17 cellular contexts compared by ENCODE assay signal in the genomic region with DNA sequence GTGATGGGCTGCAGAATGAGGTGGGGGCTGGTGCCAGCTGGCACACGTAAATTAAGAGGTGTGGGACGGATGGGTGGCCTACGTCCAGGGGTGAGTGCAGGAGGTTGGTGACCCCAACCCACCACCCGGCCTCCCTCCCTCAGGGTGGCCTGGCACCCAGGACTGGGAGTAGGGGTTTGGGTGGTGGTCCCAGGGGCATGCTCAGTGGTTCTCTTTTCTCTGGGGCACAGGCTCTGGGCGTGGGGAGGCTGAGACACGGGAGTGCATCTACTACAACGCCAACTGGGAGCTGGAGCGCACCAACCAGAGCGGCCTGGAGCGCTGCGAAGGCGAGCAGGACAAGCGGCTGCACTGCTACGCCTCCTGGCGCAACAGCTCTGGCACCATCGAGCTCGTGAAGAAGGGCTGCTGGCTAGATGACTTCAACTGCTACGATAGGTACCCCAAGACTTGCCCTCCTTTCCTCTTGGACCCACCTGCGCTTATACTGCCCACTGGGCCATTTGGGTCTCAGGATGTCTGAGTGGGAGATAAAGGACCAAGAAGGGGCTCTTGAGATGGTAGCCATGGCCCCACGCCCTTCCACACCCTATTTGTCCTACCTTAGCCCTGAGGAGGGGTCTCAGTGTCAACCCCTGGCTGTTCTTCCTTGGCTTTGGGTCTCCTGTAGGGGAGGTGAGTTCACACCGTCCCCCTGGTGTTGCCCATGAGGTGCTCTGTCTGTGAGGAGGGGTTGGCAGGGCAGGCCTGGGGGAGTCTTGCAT. TPM values are rescaled to one million over a fixed set of nuclear protein-coding genes. Genes with fewer than 3 reads are reported as not detected.
DNase-seq lines count a peak whose midpoint lies in the region; ATAC-seq, FAIRE-seq and TF ChIP-seq lines count a peak whose summit lies in the region.
"Had no signal": no experiment of that assay in that cellular context is flagged by ENCODE, and none has a peak within 500 bp of the region (broad histone marks: within the 10 kb centered on the region; RNA-seq: fewer than 3 reads in every experiment).

No MANE protein-coding gene starts in this region.

- peaks cover 4% of the 10 kb centered on the region for H3K4me1 Mint-ChIP-seq in activated CD8-positive, alpha-beta T cell treated with anti-CD3 and anti-CD28 coated beads, Interleukin-2, amount 10 ng/mL, durations not matched to agents 7 days and 5 days (ENCODE audit: low read depth)
- H3K4me1 Mint-ChIP-seq in activated CD8-positive, alpha-beta T cell treated with anti-CD3 and anti-CD28 coated beads for 36 hours (ENCODE audit: low read depth), result peaks cover 14% of the 10 kb centered on the region
- H3K4me1 Mint-ChIP-seq in nephron progenitor cell, result peaks cover 39% of the 10 kb centered on the region
- H3K4me1 Mint-ChIP-seq: CD14-positive monocyte had no signal

- in situ Hi-C loops in G401 (cut with HindIII; ENCODE audit: low sequenced_read_pairs), result no loop called here

- intact Hi-C loops in activated CD8-positive, alpha-beta T cell treated with anti-CD3 and anti-CD28 coated beads for 36 hours (cut with micrococcal nuclease), result no loop called here
- intact Hi-C loops in spleen (cut with DNase I; ENCODE audit: low total_unique reads), result no loop called here

- H3K27me3 ChIP-seq in spleen (replicated peaks in 1 of 7), result no peaks in the 10 kb centered on the region
- no peaks in the 10 kb centered on the region for H3K27me3 ChIP-seq in mesendoderm (ENCODE audit: insufficient read depth, low read length, poor library complexity)
- H3K27me3 ChIP-seq: BLaER1 had no signal

- H3K36me3 ChIP-seq in spleen (peaks cover 0 to 40% (median 21%) of the 10 kb centered on the region in 6 donors), mesendoderm (ENCODE audit: control insufficient read depth, insufficient read depth, low read length) (peaks cover 9% of the 10 kb centered on the region)

- H4K8ac ChIP-seq in mesendoderm (ENCODE audit: low read depth, low read length), result no peak overlapping the region

- H3K9me3 ChIP-seq in spleen, result no peaks in the 10 kb centered on the region
- H3K9me3 ChIP-seq: A549, BLaER1 had no signal

- TF ChIP-seq POLR2A in spleen (IDR thresholded peaks at IDR 0.05), result no peak

- no peak overlapping the region for H3K9ac ChIP-seq in mesendoderm (ENCODE audit: low read length)
- H3K9ac ChIP-seq: BLaER1 had no signal

- 89 to 94% (median 92%) methylated on average over 19 to 21 of the region's 21 CpGs for WGBS in spleen, 5 donors
- WGBS in mesendoderm (ENCODE audit: extremely low coverage, insufficient coverage, low lambda C conversion rate), result no CpG with 5 or more reads among the region's 21 CpGs

- no peak for FAIRE-seq in D721Med (lab: Jason Lieb, UNC)
- FAIRE-seq: A549, GM12878 had no signal

- no peaks in the 10 kb centered on the region for H3K27me3 Mint-ChIP-seq in activated CD8-positive, alpha-beta T cell treated with anti-CD3 and anti-CD28 coated beads, Interleukin-2, amount 10 ng/mL, durations not matched to agents 7 days and 5 days (ENCODE audit: low read depth)
- no peaks in the 10 kb centered on the region for H3K27me3 Mint-ChIP-seq in activated CD8-positive, alpha-beta T cell treated with anti-CD3 and anti-CD28 coated beads for 36 hours
- no peaks in the 10 kb centered on the region for H3K27me3 Mint-ChIP-seq in nephron progenitor cell (ENCODE audit: low read depth, poor library complexity)
- H3K27me3 Mint-ChIP-seq: CD4-positive, alpha-beta memory T cell had no signal

- H3K4me3 ChIP-seq in spleen (no peak overlapping the region), mesendoderm (ENCODE audit: low read length) (no peak overlapping the region)
- H3K4me3 ChIP-seq: A549, BLaER1, GM12878 had no signal

- no peak overlapping the region for H3K4me2 ChIP-seq in mesendoderm (ENCODE audit: low read length)
- H3K4me2 ChIP-seq: A549, BLaER1 had no signal

- POLR2A ChIA-PET in activated CD8-positive, alpha-beta T cell treated with anti-CD3 and anti-CD28 coated beads, Interleukin-2, amount 10 ng/mL, durations not matched to agents 7 days and 5 days (lab: Charles Lee), result no interaction called here
- POLR2A ChIA-PET in activated CD8-positive, alpha-beta T cell treated with anti-CD3 and anti-CD28 coated beads for 36 hours (lab: Charles Lee), result no interaction called here

- no peak overlapping the region for H3K18ac ChIP-seq in mesendoderm (ENCODE audit: low read length)

- H3K9me3 Mint-ChIP-seq in activated CD8-positive, alpha-beta T cell treated with anti-CD3 and anti-CD28 coated beads, Interleukin-2, amount 10 ng/mL, durations not matched to agents 7 days and 5 days (ENCODE audit: insufficient read depth), result no peaks in the 10 kb centered on the region
- no peaks in the 10 kb centered on the region for H3K9me3 Mint-ChIP-seq in activated CD8-positive, alpha-beta T cell treated with anti-CD3 and anti-CD28 coated beads for 36 hours
- H3K9me3 Mint-ChIP-seq in nephron progenitor cell, result no peaks in the 10 kb centered on the region
- H3K9me3 Mint-ChIP-seq: CD14-positive monocyte; CD4-positive, alpha-beta memory T cell had no signal

- CTCF ChIA-PET in activated CD8-positive, alpha-beta T cell treated with anti-CD3 and anti-CD28 coated beads, Interleukin-2, amount 10 ng/mL, durations not matched to agents 7 days and 5 days (lab: Charles Lee), result interaction anchor here (0.9 kb wide), 1 partner anchor 130 kb away, joined by 4 read pairs; a partner anchor contains a TSS
- CTCF ChIA-PET in activated CD8-positive, alpha-beta T cell treated with anti-CD3 and anti-CD28 coated beads for 36 hours (lab: Charles Lee), result no interaction called here

- no peak overlapping the region for H2BK5ac ChIP-seq in mesendoderm (ENCODE audit: low read length)

- H3K79me2 ChIP-seq in mesendoderm (ENCODE audit: control insufficient read depth, insufficient read depth, low read length), result peaks cover 40% of the 10 kb centered on the region

- H2BK15ac ChIP-seq in mesendoderm (replicated peaks; ENCODE audit: low read depth), result no peak overlapping the region

- peaks cover 26% of the 10 kb centered on the region for H3K79me1 ChIP-seq in mesendoderm (ENCODE audit: low read length)

- H3K36me3 Mint-ChIP-seq in activated CD8-positive, alpha-beta T cell treated with anti-CD3 and anti-CD28 coated beads, Interleukin-2, amount 10 ng/mL, durations not matched to agents 7 days and 5 days (ENCODE audit: low read depth), result peaks cover 3% of the 10 kb centered on the region
- H3K36me3 Mint-ChIP-seq in activated CD8-positive, alpha-beta T cell treated with anti-CD3 and anti-CD28 coated beads for 36 hours (ENCODE audit: low read depth), result peaks cover 7% of the 10 kb centered on the region
- peaks cover 47% of the 10 kb centered on the region for H3K36me3 Mint-ChIP-seq in nephron progenitor cell (ENCODE audit: low read depth)

- H2AK5ac ChIP-seq in mesendoderm (ENCODE audit: low read length), result no peak overlapping the region

- H3K27ac ChIP-seq in spleen, result no peak overlapping the region
- no peak overlapping the region for H3K27ac ChIP-seq in mesendoderm (ENCODE audit: low read depth, low read length)
- H3K27ac ChIP-seq: 22Rv1, A549, BLaER1 had no signal

- no peak overlapping the region for H3K4me3 Mint-ChIP-seq in activated CD8-positive, alpha-beta T cell treated with anti-CD3 and anti-CD28 coated beads, Interleukin-2, amount 10 ng/mL, durations not matched to agents 7 days and 5 days
- H3K4me3 Mint-ChIP-seq in activated CD8-positive, alpha-beta T cell treated with anti-CD3 and anti-CD28 coated beads for 36 hours, result no peak overlapping the region
- no peak overlapping the region for H3K4me3 Mint-ChIP-seq in nephron progenitor cell
- H3K4me3 Mint-ChIP-seq: CD14-positive monocyte; CD4-positive, alpha-beta memory T cell had no signal

- H3K4me1 ChIP-seq in spleen (peaks cover 0 to 3% (median 0%) of the 10 kb centered on the region in 6 donors), mesendoderm (ENCODE audit: control insufficient read depth, low read depth, low read length) (no peaks in the 10 kb centered on the region)
- H3K4me1 ChIP-seq: A549 had no signal

- H3K4ac ChIP-seq in mesendoderm (ENCODE audit: low read depth, low read length), result no peak overlapping the region

- no peak overlapping the region for H3K56ac ChIP-seq in mesendoderm (ENCODE audit: low read length)

- no peak for ATAC-seq in activated CD8-positive, alpha-beta T cell treated with anti-CD3 and anti-CD28 coated beads, Interleukin-2, amount 10 ng/mL, durations not matched to agents 7 days and 5 days
- no peak for ATAC-seq in activated CD8-positive, alpha-beta T cell treated with anti-CD3 and anti-CD28 coated beads for 36 hours
- ATAC-seq: A549, GM12878 had no signal

- H4K5ac ChIP-seq in mesendoderm (ENCODE audit: low read length), result no peak overlapping the region

- TF ChIP-seq CTCF in activated CD8-positive, alpha-beta T cell treated with anti-CD3 and anti-CD28 coated beads for 36 hours (IDR thresholded peaks at IDR 0.05), result no peak
- TF ChIP-seq CTCF in nephron progenitor cell (IDR thresholded peaks at IDR 0.05) (no peak), spleen (IDR thresholded peaks at IDR 0.05 in 8 of 11, conservative IDR thresholded peaks at IDR 0.05 in 3 of 11) (no peak), D721Med (IDR thresholded peaks at IDR 0.05; ENCODE audit: insufficient read depth, missing control alignments) (no peak)

- DNase-seq in activated CD8-positive, alpha-beta T cell treated with anti-CD3 and anti-CD28 coated beads, Interleukin-2, amount 10 ng/mL, durations not matched to agents 7 days and 5 days, result peak; percentile 19
- DNase-seq in activated CD8-positive, alpha-beta T cell treated with anti-CD3 and anti-CD28 coated beads for 36 hours, result no peak
- DNase-seq in ecto neural progenitor cell (ENCODE audit: low spot score) (peak; percentile 29), nephron progenitor cell (no peak), spleen (peak; percentile 66), G401 (ENCODE audit: low spot score) (no peak), mesendoderm (no peak), D721Med (ENCODE audit: insufficient read length, low spot score) (no peak)
- DNase-seq: AML-193; CD4-positive, alpha-beta memory T cell; DMS79 treated with DMSO at 0.1 percent for 48 hours; HCEC 1CT had no signal

- H2BK120ac ChIP-seq in mesendoderm (ENCODE audit: low read depth, low read length), result no peak overlapping the region

- no peak overlapping the region for H3K23ac ChIP-seq in mesendoderm (ENCODE audit: low read length)

- H3K27ac Mint-ChIP-seq in activated CD8-positive, alpha-beta T cell treated with anti-CD3 and anti-CD28 coated beads, Interleukin-2, amount 10 ng/mL, durations not matched to agents 7 days and 5 days, result no peak overlapping the region
- no peak overlapping the region for H3K27ac Mint-ChIP-seq in activated CD8-positive, alpha-beta T cell treated with anti-CD3 and anti-CD28 coated beads for 36 hours
- peak overlapping the region; percentile 16 for H3K27ac Mint-ChIP-seq in nephron progenitor cell
- H3K27ac Mint-ChIP-seq: CD14-positive monocyte had no signal

RNA-seq across cellular contexts. Expression of a gene that starts 18.9 kb away (rescaled TPM):
- total RNA-seq in activated CD8-positive, alpha-beta T cell treated with anti-CD3 and anti-CD28 coated beads, Interleukin-2, amount 10 ng/mL, durations not matched to agents 7 days and 5 days, result 10 to 100 TPM; 18.5 to 23.0 TPM
- 10 to 100 TPM; 16.8 to 17.7 TPM for total RNA-seq in activated CD8-positive, alpha-beta T cell treated with anti-CD3 and anti-CD28 coated beads for 36 hours
- total RNA-seq in spleen, result 10 to 100 TPM; 16.9 to 20.9 (median 19.2) TPM
- 1 to 10 TPM; 3.9 to 8.6 (median 8.2) TPM for polyA plus RNA-seq in spleen
- 16.6 and 18.2 TPM in 2 replicates for total RNA-seq in G401 (2014; rRNA removed; shearing (Covaris generic))
- 6.9 TPM for polyA plus RNA-seq in mesendoderm (2013, experiment 1 of 2)
- polyA plus RNA-seq in mesendoderm (2013, experiment 2 of 2), result 6.6 TPM

RNA-seq across cellular contexts. Expression of a gene that starts 23.5 kb away (rescaled TPM):
- 1 to 10 TPM; 4.5 to 4.7 TPM for total RNA-seq in activated CD8-positive, alpha-beta T cell treated with anti-CD3 and anti-CD28 coated beads, Interleukin-2, amount 10 ng/mL, durations not matched to agents 7 days and 5 days
- 1 to 10 TPM; 5.4 to 6.9 TPM for total RNA-seq in activated CD8-positive, alpha-beta T cell treated with anti-CD3 and anti-CD28 coated beads for 36 hours
- 1 to 10 TPM; 4.0 to 8.4 (median 6.0) TPM for total RNA-seq in spleen
- polyA plus RNA-seq in spleen, result under 1 TPM; 0.28 to 0.67 (median 0.33) TPM
- 9.0 and 11.4 TPM in 2 replicates for total RNA-seq in G401 (2014; rRNA removed; shearing (Covaris generic))
- 23.2 TPM for polyA plus RNA-seq in mesendoderm (2013, experiment 1 of 2)
- polyA plus RNA-seq in mesendoderm (2013, experiment 2 of 2), result 20.9 TPM

Comparison
In these comparisons a context has a peak if more than half of its experiments do, and no peak if none do; other contexts are left out.
1. DNase-seq: peak in activated CD8-positive, alpha-beta T cell treated with anti-CD3 and anti-CD28 coated beads, Interleukin-2, amount 10 ng/mL, durations not matched to agents 7 days and 5 days (single experiment), ecto neural progenitor cell (single experiment) and spleen (single experiment); none in activated CD8-positive, alpha-beta T cell treated with anti-CD3 and anti-CD28 coated beads for 36 hours (single experiment), nephron progenitor cell (single experiment), G401 (single experiment), mesendoderm (single experiment) and D721Med (single experiment).